In genomic region chr17:75861927-75862317, GRCh38 we compare ENCODE assay signal across 12 cellular contexts. TPM values are rescaled to one million over a fixed set of nuclear protein-coding genes. Genes with fewer than 3 reads are reported as not detected.
DNase-seq lines count a peak whose midpoint lies in the region; ATAC-seq, FAIRE-seq and TF ChIP-seq lines count a peak whose summit lies in the region.
"Had no signal": no experiment of that assay in that cellular context is flagged by ENCODE, and none has a peak within 500 bp of the region (broad histone marks: within the 10 kb centered on the region; RNA-seq: fewer than 3 reads in every experiment).

No MANE protein-coding gene starts in this region.

- no peak overlapping the region for H4K5ac ChIP-seq in H1 (ENCODE audit: insufficient read length, low read depth, low read length)

- no peak overlapping the region for H3K56ac ChIP-seq in H1 (replicated peaks; ENCODE audit: insufficient read length, low read depth, low read length)

- no peaks in the 10 kb centered on the region for H4K20me1 ChIP-seq in H1 (replicated peaks in 1 of 2; ENCODE audit: control insufficient read depth in 1 of 2, insufficient read depth in 2 of 2, low read length in 2 of 2)
- H4K20me1 ChIP-seq in PC-3 (ENCODE audit: low read length) = no peaks in the 10 kb centered on the region

- no peaks in the 10 kb centered on the region for H3K9me2 ChIP-seq in PC-3 (replicated peaks; ENCODE audit: low read length)

- no peak overlapping the region for H3K14ac ChIP-seq in H1 (ENCODE audit: insufficient read length)

- H3K4me3 ChIP-seq in HL-60 (replicated peaks; ENCODE audit: insufficient read depth, low read length) = no peak overlapping the region
- no peak overlapping the region for H3K4me3 ChIP-seq in H1 (ENCODE audit: extremely low read depth in 1 of 4, insufficient read depth in 2 of 4, low read depth in 3 of 4, low read length in 4 of 4)
- H3K4me3 ChIP-seq in PC-3 (ENCODE audit: low read length) = no peak overlapping the region

- H3K27me3 Mint-ChIP-seq in progenitor cell of endocrine pancreas = no peaks in the 10 kb centered on the region

- TF ChIP-seq POLR2A in H1 (IDR thresholded peaks at IDR 0.05; ENCODE audit: control extremely low read depth in 1 of 2, low read depth in 2 of 2, low read length in 2 of 2) = no peak

- POLR2A ChIA-PET in H1 (lab: Charles Lee; ENCODE audit: partially characterized antibody) = interaction anchor here (0.6 to 2.2 kb wide), 11 partner anchors 11 to 83 kb away, joined by 3 to 12 read pairs (median 4); partner anchors contain the start of gene UNK
- POLR2A ChIA-PET in GM10248 (lab: Yijun Ruan, JAX) = interaction anchor here (1.4 kb wide), 1 partner anchor 82 kb away, joined by 3 read pairs; a partner anchor contains a TSS
- POLR2A ChIA-PET in PC-3 (lab: Charles Lee; ENCODE audit: unreplicated experiment) = no interaction called here

- H2AFZ ChIP-seq in H1 (ENCODE audit: low read length) = 0 out of 2 replicates have a peak overlapping the region, but pooled peaks have one; percentile 34
- no peak overlapping the region for H2AFZ ChIP-seq in PC-3 (ENCODE audit: low read length)

- no peak overlapping the region for H3K4me3 Mint-ChIP-seq in progenitor cell of endocrine pancreas (ENCODE audit: low read depth)
- H3K4me3 Mint-ChIP-seq: stimulated activated effector memory CD8-positive, alpha-beta T cell treated with anti-CD3 and anti-CD28 coated beads, Interleukin-12 subunit alpha, Interleukin-12 subunit beta, amount 100 ng/mL, for 72 hours had no signal

- H3K36me3 ChIP-seq in H1 (ENCODE audit: control insufficient read depth in 2 of 4, insufficient read depth in 4 of 4, low read length in 3 of 4) (no peaks in the 10 kb centered on the region), PC-3 (ENCODE audit: low read depth, low read length) (no peaks in the 10 kb centered on the region)
- H3K36me3 ChIP-seq: BE2C had no signal

- H3K27ac Mint-ChIP-seq in progenitor cell of endocrine pancreas = peak overlapping the region; percentile 54
- H3K27ac Mint-ChIP-seq: stimulated activated effector memory CD8-positive, alpha-beta T cell treated with anti-CD3 and anti-CD28 coated beads, Interleukin-12 subunit alpha, Interleukin-12 subunit beta, amount 100 ng/mL, for 72 hours had no signal

- CTCF ChIA-PET in H1 (lab: Charles Lee; ENCODE audit: partially characterized antibody) (interaction anchor here (0.8 to 27.2 kb wide), 18 partner anchors 9 to 704 kb away, joined by 3 to 563 read pairs (median 5); partner anchors contain the start of genes TRIM47, TRIM65 and UNC13D), GM10248 (lab: Yijun Ruan, JAX) (interaction anchor here (1.0 to 10.4 kb wide), 20 partner anchors 11 to 283 kb away, joined by 3 to 89 read pairs (median 5); partner anchors contain the start of genes TRIM47, TRIM65 and UNC13D), PC-3 (lab: Charles Lee) (no interaction called here)

- H3K79me2 ChIP-seq in H1 (ENCODE audit: control insufficient read depth in 1 of 2, insufficient read depth in 2 of 2, low read length in 2 of 2) (no peaks in the 10 kb centered on the region), PC-3 (ENCODE audit: low read length) (no peaks in the 10 kb centered on the region)

- TF ChIP-seq CTCF in HL-60 (IDR thresholded peaks at IDR 0.05; ENCODE audit: insufficient read depth, low read length) (no peak), H1 (IDR thresholded peaks at IDR 0.05; ENCODE audit: control extremely low read depth in 1 of 3, insufficient read depth in 1 of 3, low read depth in 1 of 3, low read length in 3 of 3) (no peak), progenitor cell of endocrine pancreas (IDR thresholded peaks at IDR 0.05; ENCODE audit: unreplicated experiment) (no peak), GM10248 (IDR thresholded peaks at IDR 0.05; ENCODE audit: control extremely low read depth, extremely low read depth, low read depth, missing control alignments) (no peak), PC-3 (conservative IDR thresholded peaks at IDR 0.05; ENCODE audit: low read depth, low read length) (no peak)

- H3K27ac ChIP-seq in HL-60 (replicated peaks) (peak overlapping the region; percentile 43), H1 (ENCODE audit: low read depth, low read length) (no peak overlapping the region), PC-3 (ENCODE audit: low read length) (no peak overlapping the region)

- no peaks in the 10 kb centered on the region for H3K4me1 Mint-ChIP-seq in progenitor cell of endocrine pancreas (ENCODE audit: low read depth)

- H3K27me3 ChIP-seq in HL-60 (ENCODE audit: insufficient read depth, poor library complexity, severe bottlenecking) (no peaks in the 10 kb centered on the region), H1 (replicated peaks in 1 of 4; ENCODE audit: control insufficient read depth in 3 of 4, extremely low read depth in 1 of 4, insufficient read depth in 3 of 4, low read length in 3 of 4) (no peaks in the 10 kb centered on the region), PC-3 (ENCODE audit: low read length) (no peaks in the 10 kb centered on the region)
- H3K27me3 ChIP-seq: BE2C had no signal

- peak overlapping the region; percentile 88 for H2BK15ac ChIP-seq in H1 (ENCODE audit: low read length)

- ATAC-seq in PC-3 = no peak

- H3K9ac ChIP-seq in H1 (replicated peaks in 1 of 4; ENCODE audit: extremely low read depth in 1 of 4, low read depth in 3 of 4, low read length in 3 of 4) (no peak overlapping the region), PC-3 (ENCODE audit: low read length) (no peak overlapping the region)

- TF ChIP-seq RAD21 in H1 (IDR thresholded peaks at IDR 0.05 in 1 of 2, conservative IDR thresholded peaks at IDR 0.05 in 1 of 2; ENCODE audit: low read depth in 2 of 2, low read length in 2 of 2) = no peak

- H3F3A ChIP-seq in PC-3 (ENCODE audit: low read length, unreplicated experiment) = no peaks in the 10 kb centered on the region

- H3K79me1 ChIP-seq in H1 (ENCODE audit: low read depth, low read length) = no peaks in the 10 kb centered on the region

- H3K4me2 ChIP-seq in H1 (ENCODE audit: insufficient read depth in 1 of 2, low read depth in 2 of 2, low read length in 2 of 2) (no peak overlapping the region), PC-3 (ENCODE audit: low read length) (no peak overlapping the region)

- WGBS in H1 (ENCODE audit: extremely low coverage in 1 of 2, insufficient coverage in 1 of 2, insufficient read length in 1 of 2, insufficient replicate concordance in 2 of 2, low coverage in 1 of 2, low lambda C conversion rate in 2 of 2, missing lambda C conversion rate in 1 of 2), 2 experiments = 88% methylated on average over 9 of the region's 9 CpGs; no CpG with 5 or more reads in 1 of the 2 experiments

- no peaks in the 10 kb centered on the region for H3K23me2 ChIP-seq in H1 (ENCODE audit: low read depth, low read length)

- intact Hi-C loops in PC-3 (cut with micrococcal nuclease) = no loop called here

- H3K18ac ChIP-seq in H1 (ENCODE audit: extremely low read depth, low read length) = no peak overlapping the region

- H2BK5ac ChIP-seq in H1 (ENCODE audit: low read depth, low read length) = no peak overlapping the region

- H2BK12ac ChIP-seq in H1 (ENCODE audit: low read depth, low read length) = peak overlapping the region; percentile 68; the same call in 1 of the 2 replicates

- no TSS peak for BruUV-seq in PC-3 (replicated peaks; lab: Mats Ljungman, UMichigan)

- DNase-seq in AG20443 (ENCODE audit: low spot score) = peak; percentile 60
- peak in 1 of 2 experiments; percentile 70 for DNase-seq in HL-60 (ENCODE audit: low read depth in 1 of 2, low spot score in 1 of 2)
- DNase-seq in H1 (ENCODE audit: low read depth in 1 of 2, low spot score in 2 of 2) = no peak
- DNase-seq in progenitor cell of endocrine pancreas (ENCODE audit: low spot score, unreplicated experiment) = no peak
- DNase-seq in GM10248 (ENCODE audit: extremely low spot score) = no peak
- no peak for DNase-seq in PC-3
- DNase-seq in hepatic stellate cell (ENCODE audit: low spot score) = no peak
- DNase-seq: NCI-H510A had no signal

- no peak overlapping the region for H4K91ac ChIP-seq in H1 (replicated peaks; ENCODE audit: insufficient read length, low read length)

- H3K4me1 ChIP-seq in H1 (replicated peaks in 1 of 4; ENCODE audit: control insufficient read depth in 3 of 4, insufficient read depth in 4 of 4, low read length in 3 of 4) (peaks cover 0 to 3% (median 1%) of the 10 kb centered on the region in 4 experiments; a peak in 4 of 7 replicates), PC-3 (ENCODE audit: insufficient read depth, low read length) (no peaks in the 10 kb centered on the region)
- H3K4me1 ChIP-seq: BE2C had no signal

- FAIRE-seq in H1 (lab: Jason Lieb, UNC) = no peak
- FAIRE-seq: islet of Langerhans, small intestine had no signal

- no peak overlapping the region for H3K23ac ChIP-seq in H1 (ENCODE audit: insufficient read length)

- TF ChIP-seq EP300 in H1 (IDR thresholded peaks at IDR 0.05; ENCODE audit: borderline replicate concordance in 1 of 2, low read depth in 2 of 2, low read length in 2 of 2) = no peak

- no peak overlapping the region for H2BK120ac ChIP-seq in H1 (replicated peaks; ENCODE audit: low read depth, low read length)

- no peak overlapping the region for H4K8ac ChIP-seq in H1 (ENCODE audit: extremely low read depth, insufficient read depth, low read length)

- H2AK5ac ChIP-seq in H1 (ENCODE audit: low read depth, low read length) = no peak overlapping the region; the same call in 1 of the 2 replicates

- no peaks in the 10 kb centered on the region for H3K36me3 Mint-ChIP-seq in progenitor cell of endocrine pancreas (ENCODE audit: insufficient read depth)

- H3K4ac ChIP-seq in H1 (replicated peaks; ENCODE audit: insufficient read length, low read depth, low read length) = no peak overlapping the region

- no peaks in the 10 kb centered on the region for H3K9me3 Mint-ChIP-seq in progenitor cell of endocrine pancreas (ENCODE audit: low read depth)
- H3K9me3 Mint-ChIP-seq: stimulated activated effector memory CD8-positive, alpha-beta T cell treated with anti-CD3 and anti-CD28 coated beads, Interleukin-12 subunit alpha, Interleukin-12 subunit beta, amount 100 ng/mL, for 72 hours had no signal

- H2BK20ac ChIP-seq in H1 (ENCODE audit: low read length) = no peak overlapping the region

- H3K9me3 ChIP-seq in H1 (ENCODE audit: insufficient read depth in 2 of 2, low read depth in 1 of 2, low read length in 1 of 2) (no peaks in the 10 kb centered on the region), PC-3 (ENCODE audit: low read length) (no peaks in the 10 kb centered on the region)
- H3K9me3 ChIP-seq: BE2C had no signal

RNA-seq across cellular contexts. Expression of gene WBP2, which starts 6.8 kb away (rescaled TPM):
- 61.8 and 71.2 TPM in 2 replicates for total RNA-seq in H1 (2021; fragmentation: NEBNext Ultra II Directional; extraction: Animal tissue kit (Norgen Biotek cat#: 25700))
- polyA plus RNA-seq in H1 (2011; rRNA removed) = 48.2 and 72.0 TPM in 2 replicates
- 19.9 TPM for polyA plus RNA-seq in H1 (2011; cell fraction: cytosol; rRNA removed)
- polyA plus RNA-seq in H1 (2011; cell fraction: nucleus; rRNA removed) = 66.9 TPM
- 66.8 to 74.2 TPM (median 69.2 TPM) in 4 replicates for polyA plus RNA-seq in H1 (2012, experiment 1 of 2)
- polyA plus RNA-seq in H1 (2012, experiment 2 of 2) = 67.1 TPM
- 61.6 TPM for polyA plus RNA-seq in H1 (2013, experiment 1 of 2)
- 60.1 TPM for polyA plus RNA-seq in H1 (2013, experiment 2 of 2)
- polyA minus RNA-seq in H1 (2011; rRNA and poly(A)+ RNA removed) = 29.7 and 44.3 TPM in 2 replicates
- polyA minus RNA-seq in H1 (2011; cell fraction: cytosol; rRNA and poly(A)+ RNA removed) = 31.1 TPM
- polyA minus RNA-seq in H1 (2011; cell fraction: nucleus; rRNA and poly(A)+ RNA removed) = 30.8 TPM
- total RNA-seq in progenitor cell of endocrine pancreas (47.9 and 57.7 TPM in 2 replicates), PC-3 (2014; rRNA removed) (49.7 and 51.8 TPM in 2 replicates)

RNA-seq across cellular contexts. Expression of gene TRIM47, which starts 16.5 kb away (rescaled TPM):
- total RNA-seq in H1 (2021; fragmentation: NEBNext Ultra II Directional; extraction: Animal tissue kit (Norgen Biotek cat#: 25700)) = 5.1 and 6.4 TPM in 2 replicates
- 6.3 and 11.6 TPM in 2 replicates for polyA plus RNA-seq in H1 (2011; rRNA removed)
- polyA plus RNA-seq in H1 (2011; cell fraction: cytosol; rRNA removed) = 6.2 TPM
- polyA plus RNA-seq in H1 (2011; cell fraction: nucleus; rRNA removed) = 12.1 TPM
- 5.0 to 8.3 TPM (median 5.5 TPM) in 4 replicates for polyA plus RNA-seq in H1 (2012, experiment 1 of 2)
- 5.4 TPM for polyA plus RNA-seq in H1 (2012, experiment 2 of 2)
- 5.7 TPM for polyA plus RNA-seq in H1 (2013, experiment 1 of 2)
- 6.1 TPM for polyA plus RNA-seq in H1 (2013, experiment 2 of 2)
- polyA minus RNA-seq in H1 (2011; rRNA and poly(A)+ RNA removed) = 2.6 and 3.7 TPM in 2 replicates
- polyA minus RNA-seq in H1 (2011; cell fraction: cytosol; rRNA and poly(A)+ RNA removed) = 5.0 TPM
- 6.2 TPM for polyA minus RNA-seq in H1 (2011; cell fraction: nucleus; rRNA and poly(A)+ RNA removed)
- total RNA-seq in progenitor cell of endocrine pancreas (0.42 and 1.0 TPM in 2 replicates), PC-3 (2014; rRNA removed) (73.7 and 109 TPM in 2 replicates)

RNA-seq across cellular contexts. Expression of gene UNC13D, which starts 17.7 kb away (rescaled TPM):
- total RNA-seq in H1 (2021; fragmentation: NEBNext Ultra II Directional; extraction: Animal tissue kit (Norgen Biotek cat#: 25700)) = 7.5 and 8.4 TPM in 2 replicates
- 3.6 and 5.2 TPM in 2 replicates for polyA plus RNA-seq in H1 (2011; rRNA removed)
- polyA plus RNA-seq in H1 (2011; cell fraction: cytosol; rRNA removed) = 77.7 TPM
- 15.5 TPM for polyA plus RNA-seq in H1 (2011; cell fraction: nucleus; rRNA removed)
- 4.1 to 10.3 TPM (median 7.8 TPM) in 4 replicates for polyA plus RNA-seq in H1 (2012, experiment 1 of 2)
- 1.9 TPM for polyA plus RNA-seq in H1 (2012, experiment 2 of 2)
- polyA plus RNA-seq in H1 (2013, experiment 1 of 2) = 3.7 TPM
- polyA plus RNA-seq in H1 (2013, experiment 2 of 2) = 4.2 TPM
- polyA minus RNA-seq in H1 (2011; rRNA and poly(A)+ RNA removed) = 1.9 and 2.0 TPM in 2 replicates
- polyA minus RNA-seq in H1 (2011; cell fraction: cytosol; rRNA and poly(A)+ RNA removed) = 3.7 TPM
- 3.7 TPM for polyA minus RNA-seq in H1 (2011; cell fraction: nucleus; rRNA and poly(A)+ RNA removed)
- total RNA-seq in progenitor cell of endocrine pancreas = 2.7 and 3.1 TPM in 2 replicates
- total RNA-seq in PC-3 (2014; rRNA removed) = 43.9 and 53.8 TPM in 2 replicates

RNA-seq across cellular contexts. Expression of gene TRIM65, which starts 34.8 kb away (rescaled TPM):
- 47.7 and 48.6 TPM in 2 replicates for total RNA-seq in H1 (2021; fragmentation: NEBNext Ultra II Directional; extraction: Animal tissue kit (Norgen Biotek cat#: 25700))
- 21.2 and 25.6 TPM in 2 replicates for polyA plus RNA-seq in H1 (2011; rRNA removed)
- polyA plus RNA-seq in H1 (2011; cell fraction: cytosol; rRNA removed) = 24.5 TPM
- 26.6 TPM for polyA plus RNA-seq in H1 (2011; cell fraction: nucleus; rRNA removed)
- polyA plus RNA-seq in H1 (2012, experiment 1 of 2) = 30.2 to 35.1 TPM (median 31.2 TPM) in 4 replicates
- polyA plus RNA-seq in H1 (2012, experiment 2 of 2) = 28.8 TPM
- 23.2 TPM for polyA plus RNA-seq in H1 (2013, experiment 1 of 2)
- polyA plus RNA-seq in H1 (2013, experiment 2 of 2) = 22.1 TPM
- 9.4 and 9.6 TPM in 2 replicates for polyA minus RNA-seq in H1 (2011; rRNA and poly(A)+ RNA removed)
- 17.1 TPM for polyA minus RNA-seq in H1 (2011; cell fraction: cytosol; rRNA and poly(A)+ RNA removed)
- 16.2 TPM for polyA minus RNA-seq in H1 (2011; cell fraction: nucleus; rRNA and poly(A)+ RNA removed)
- total RNA-seq in progenitor cell of endocrine pancreas = 13.9 and 17.1 TPM in 2 replicates
- total RNA-seq in PC-3 (2014; rRNA removed) = 32.3 and 48.9 TPM in 2 replicates

RNA-seq across cellular contexts. Expression of gene MRPL38, which starts 42.8 kb away (rescaled TPM):
- total RNA-seq in H1 (2021; fragmentation: NEBNext Ultra II Directional; extraction: Animal tissue kit (Norgen Biotek cat#: 25700)) = 125 and 132 TPM in 2 replicates
- 78.4 and 138 TPM in 2 replicates for polyA plus RNA-seq in H1 (2011; rRNA removed)
- 67.5 TPM for polyA plus RNA-seq in H1 (2011; cell fraction: cytosol; rRNA removed)
- polyA plus RNA-seq in H1 (2011; cell fraction: nucleus; rRNA removed) = 231 TPM
- polyA plus RNA-seq in H1 (2012, experiment 1 of 2) = 52.3 to 79.2 TPM (median 70.2 TPM) in 4 replicates
- polyA plus RNA-seq in H1 (2012, experiment 2 of 2) = 69.1 TPM
- 75.5 TPM for polyA plus RNA-seq in H1 (2013, experiment 1 of 2)
- polyA plus RNA-seq in H1 (2013, experiment 2 of 2) = 69.0 TPM
- polyA minus RNA-seq in H1 (2011; rRNA and poly(A)+ RNA removed) = 33.2 and 44.3 TPM in 2 replicates
- 53.9 TPM for polyA minus RNA-seq in H1 (2011; cell fraction: cytosol; rRNA and poly(A)+ RNA removed)
- polyA minus RNA-seq in H1 (2011; cell fraction: nucleus; rRNA and poly(A)+ RNA removed) = 66.2 TPM
- 82.7 and 94.0 TPM in 2 replicates for total RNA-seq in progenitor cell of endocrine pancreas
- total RNA-seq in PC-3 (2014; rRNA removed) = 74.5 and 124 TPM in 2 replicates

Comparison
In these comparisons a context has a peak if more than half of its experiments do, and no peak if none do; other contexts are left out.
1. RNA of gene TRIM47, which starts 16.5 kb away (total RNA-seq): 73.7 to 109 TPM in PC-3; 5.1 to 6.4 TPM in H1 and 0.42 to 1.0 TPM in progenitor cell of endocrine pancreas; every median in the first group is over 10 times any median in the second.